Comparison of ENCODE assay signal across 15 cellular contexts in genomic region chr15:51133140-51133630, GRCh38. TPM values are rescaled to one million over a fixed set of nuclear protein-coding genes. Genes with fewer than 3 reads are reported as not detected.
DNase-seq lines count a peak whose midpoint lies in the region; ATAC-seq and TF ChIP-seq lines count a peak whose summit lies in the region.
"Had no signal": no experiment of that assay in that cellular context is flagged by ENCODE, and none has a peak within 500 bp of the region (broad histone marks: within the 10 kb centered on the region; RNA-seq: fewer than 3 reads in every experiment).

No MANE protein-coding gene starts in this region.

- in situ Hi-C loops in gastrocnemius medialis (cut with MboI; ENCODE audit: low sequenced_read_pairs in 4 of 4): no loop called here

- no peak overlapping the region for H3K4me2 ChIP-seq in PC-3 (ENCODE audit: low read length)

- H3K27ac Mint-ChIP-seq in CD14-positive monocyte: no peak overlapping the region
- H3K27ac Mint-ChIP-seq: natural killer cell treated with Interleukin-12 subunit alpha and Interleukin-12 subunit beta and Interleukin-15 and Interleukin-18, amount 100 ng/mL, for 72 hours; stimulated activated naive CD8-positive, alpha-beta T cell treated with anti-CD3 and anti-CD28 coated beads, Interleukin-15, amount 100 ng/mL, for 72 hours had no signal

- no peaks in the 10 kb centered on the region for H3F3A ChIP-seq in PC-3 (ENCODE audit: low read length, unreplicated experiment)

- H3K4me3 ChIP-seq in PC-3 (ENCODE audit: low read length) (no peak overlapping the region), epithelial cell of esophagus (ENCODE audit: low read length) (no peak overlapping the region), gastrocnemius medialis (no peak overlapping the region), aorta (ENCODE audit: low read length in 2 of 2) (no peak overlapping the region)
- H3K4me3 ChIP-seq: lower lobe of right lung had no signal

- no peaks in the 10 kb centered on the region for H3K36me3 ChIP-seq in PC-3 (ENCODE audit: low read depth, low read length)
- H3K36me3 ChIP-seq in gastrocnemius medialis: no peaks in the 10 kb centered on the region
- no peaks in the 10 kb centered on the region for H3K36me3 ChIP-seq in aorta (ENCODE audit: control insufficient read depth in 1 of 2, insufficient read depth in 2 of 2, low read length in 1 of 2)
- H3K36me3 ChIP-seq: lower lobe of right lung, WERI-Rb-1 had no signal

- intact Hi-C loops in CD14-positive monocyte (cut with micrococcal nuclease): no loop called here
- intact Hi-C loops in PC-3 (cut with micrococcal nuclease): no loop called here
- intact Hi-C loops in gastrocnemius medialis (cut with DNase I; ENCODE audit: low total_unique reads): no loop called here
- intact Hi-C loops in aorta (cut with DNase I): no loop called here

- no peaks in the 10 kb centered on the region for H3K9me2 ChIP-seq in PC-3 (replicated peaks; ENCODE audit: low read length)

- TF ChIP-seq CTCF in CD14-positive monocyte (IDR thresholded peaks at IDR 0.05): peak; percentile 38
- TF ChIP-seq CTCF in PC-3 (conservative IDR thresholded peaks at IDR 0.05; ENCODE audit: low read depth, low read length): peak; percentile 6; the same call in 1 of the 2 replicates
- no peak for TF ChIP-seq CTCF in epithelial cell of esophagus (IDR thresholded peaks at IDR 0.05; ENCODE audit: insufficient read depth, low read depth, low read length, missing control alignments)
- no peak for TF ChIP-seq CTCF in gastrocnemius medialis (IDR thresholded peaks at IDR 0.05 in 4 of 5, conservative IDR thresholded peaks at IDR 0.05 in 1 of 5)

- no peaks in the 10 kb centered on the region for H3K79me2 ChIP-seq in PC-3 (ENCODE audit: low read length)

- H2AFZ ChIP-seq in PC-3 (ENCODE audit: low read length): no peak overlapping the region

- no peak overlapping the region for H3K27ac ChIP-seq in PC-3 (ENCODE audit: low read length)
- peak overlapping the region in 3 of 4 donors; percentile 14 to 43 (median 27) for H3K27ac ChIP-seq in gastrocnemius medialis
- H3K27ac ChIP-seq in aorta (ENCODE audit: low read depth in 1 of 2, low read length in 2 of 2): peak overlapping the region in 1 of 2 donors; percentile 29
- H3K27ac ChIP-seq: lower lobe of right lung, WERI-Rb-1 had no signal

- POLR2A ChIA-PET in PC-3 (lab: Charles Lee; ENCODE audit: unreplicated experiment): no interaction called here

- CTCF ChIA-PET in PC-3 (lab: Charles Lee): interaction anchor here (1.5 kb wide), 1 partner anchor 30 kb away, joined by 4 read pairs; no protein-coding TSS in a partner anchor

- peaks cover 11% of the 10 kb centered on the region for H3K4me1 Mint-ChIP-seq in CD14-positive monocyte
- H3K4me1 Mint-ChIP-seq: stimulated activated naive CD8-positive, alpha-beta T cell treated with anti-CD3 and anti-CD28 coated beads, Interleukin-15, amount 100 ng/mL, for 72 hours had no signal

- DNase-seq in CD14-positive monocyte (ENCODE audit: low spot score) (no peak), PC-3 (no peak), epithelial cell of esophagus (ENCODE audit: low read depth) (peak; percentile 27), gastrocnemius medialis (no peak), aorta (no peak), SW480 (ENCODE audit: low spot score) (no peak)
- no peak for DNase-seq in stimulated activated CD4-positive, alpha-beta T cell treated with anti-CD3 and anti-CD28 coated beads, Interleukin-2, amount 100 ng/mL, for 24 hours
- DNase-seq: central memory CD4-positive, alpha-beta T cell; lower lobe of right lung; NCI-H2081 treated with DMSO at 0.1 percent for 48 hours; stimulated activated naive CD8-positive, alpha-beta T cell treated with anti-CD3 and anti-CD28 coated beads, Interleukin-15, amount 100 ng/mL, for 72 hours had no signal

- no peak for ATAC-seq in PC-3
- peak in 1 of 2 donors; percentile 33 for ATAC-seq in gastrocnemius medialis
- no peak for ATAC-seq in GM21390 (IDR thresholded peaks at IDR 0.05; ENCODE audit: unreplicated experiment)
- no peak for ATAC-seq in aorta (ENCODE audit: low FRiP score)
- ATAC-seq: natural killer cell treated with Interleukin-12 subunit alpha and Interleukin-12 subunit beta and Interleukin-15 and Interleukin-18, amount 100 ng/mL, for 72 hours; stimulated activated naive CD8-positive, alpha-beta T cell treated with anti-CD3 and anti-CD28 coated beads, Interleukin-15, amount 100 ng/mL, for 72 hours had no signal

- no peaks in the 10 kb centered on the region for H3K36me3 Mint-ChIP-seq in CD14-positive monocyte
- H3K36me3 Mint-ChIP-seq: natural killer cell treated with Interleukin-12 subunit alpha and Interleukin-12 subunit beta and Interleukin-15 and Interleukin-18, amount 100 ng/mL, for 72 hours had no signal

- H3K4me3 Mint-ChIP-seq in CD14-positive monocyte: no peak overlapping the region
- H3K4me3 Mint-ChIP-seq: natural killer cell treated with Interleukin-12 subunit alpha and Interleukin-12 subunit beta and Interleukin-15 and Interleukin-18, amount 100 ng/mL, for 72 hours; stimulated activated naive CD8-positive, alpha-beta T cell treated with anti-CD3 and anti-CD28 coated beads, Interleukin-15, amount 100 ng/mL, for 72 hours had no signal

- peaks cover 8 to 14% (median 11%) of the 10 kb centered on the region in 3 donors for H3K27me3 Mint-ChIP-seq in CD14-positive monocyte (ENCODE audit: low read depth in 3 of 3)

- no peaks in the 10 kb centered on the region for H4K20me1 ChIP-seq in PC-3 (ENCODE audit: low read length)

- BruUV-seq in PC-3 (replicated peaks; lab: Mats Ljungman, UMichigan): no TSS peak

- H3K9me3 ChIP-seq in PC-3 (ENCODE audit: low read length) (no peaks in the 10 kb centered on the region), gastrocnemius medialis (no peaks in the 10 kb centered on the region), aorta (ENCODE audit: control insufficient read depth, low read length) (no peaks in the 10 kb centered on the region)
- H3K9me3 ChIP-seq: lower lobe of right lung had no signal

- H3K4me1 ChIP-seq in PC-3 (ENCODE audit: insufficient read depth, low read length) (no peaks in the 10 kb centered on the region), gastrocnemius medialis (no peaks in the 10 kb centered on the region), aorta (ENCODE audit: control insufficient read depth in 1 of 2, insufficient read depth in 2 of 2, low read length in 2 of 2) (peaks cover 0 to 4% of the 10 kb centered on the region in 2 donors)
- H3K4me1 ChIP-seq: lower lobe of right lung had no signal

- TF ChIP-seq POLR2A in gastrocnemius medialis (IDR thresholded peaks at IDR 0.05): no peak

- 51 to 53% methylated on average over 5 of the region's 5 CpGs for WGBS in aorta, 2 donors

- no peak overlapping the region for H3K9ac ChIP-seq in PC-3 (ENCODE audit: low read length)

- peaks cover 0 to 7% (median 0%) of the 10 kb centered on the region in 7 donors for H3K9me3 Mint-ChIP-seq in CD14-positive monocyte
- H3K9me3 Mint-ChIP-seq: natural killer cell treated with Interleukin-12 subunit alpha and Interleukin-12 subunit beta and Interleukin-15 and Interleukin-18, amount 100 ng/mL, for 72 hours; stimulated activated naive CD8-positive, alpha-beta T cell treated with anti-CD3 and anti-CD28 coated beads, Interleukin-15, amount 100 ng/mL, for 72 hours had no signal

- no peaks in the 10 kb centered on the region for H3K27me3 ChIP-seq in PC-3 (ENCODE audit: low read length)
- no peaks in the 10 kb centered on the region for H3K27me3 ChIP-seq in gastrocnemius medialis
- H3K27me3 ChIP-seq in aorta (ENCODE audit: control insufficient read depth in 1 of 2, insufficient read depth in 2 of 2, low read length in 1 of 2): no peaks in the 10 kb centered on the region

RNA-seq across cellular contexts. Expression of gene TNFAIP8L3, which starts 38.5 kb away (rescaled TPM):
- polyA plus RNA-seq in CD14-positive monocyte (not detected), aorta (10 to 100 TPM; 26.4 to 28.0 TPM)
- total RNA-seq in PC-3 (2014; rRNA removed) (not detected in 2 replicates), gastrocnemius medialis (1 to 10 TPM in 3 of 4 donors, under 1 TPM in 1; 0.75 to 4.9 (median 4.2) TPM), aorta (10 to 100 TPM; 24.5 to 48.4 TPM)
- total RNA-seq: Calu3; natural killer cell treated with Interleukin-12 subunit alpha and Interleukin-12 subunit beta and Interleukin-15 and Interleukin-18, amount 100 ng/mL, for 72 hours had no signal

Comparison
In these comparisons a context has a peak if more than half of its experiments do, and no peak if none do; other contexts are left out.
1. CTCF ChIP-seq: peak in CD14-positive monocyte (single experiment) and PC-3 (single experiment); none in epithelial cell of esophagus (single experiment) and gastrocnemius medialis (0 of 5).
2. RNA of gene TNFAIP8L3, which starts 38.5 kb away (total RNA-seq): 24.5 to 48.4 TPM in aorta; 0.75 to 4.9 TPM in gastrocnemius medialis and not detected in PC-3; every median in the first group is over 4 times any median in the second.